In the genomic region with DNA sequence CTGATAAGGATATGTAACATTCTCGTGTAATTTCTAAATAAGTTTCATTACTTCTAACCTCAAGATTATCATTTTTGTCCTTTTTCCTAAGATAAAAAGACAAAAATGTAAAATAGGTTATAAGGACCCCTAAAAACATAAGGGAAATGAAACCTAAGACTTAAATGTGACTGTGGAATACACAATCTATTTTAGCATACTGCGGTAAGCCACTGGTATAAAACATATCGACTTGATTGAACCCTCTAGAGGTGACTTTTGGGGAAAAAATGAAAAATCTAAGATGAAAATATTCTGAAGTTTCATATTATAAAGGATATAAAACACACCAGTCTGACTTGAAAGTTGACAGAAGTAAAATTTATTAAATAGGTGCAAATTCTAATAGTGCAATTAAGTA, we compare ENCODE assay signal across 8 cellular contexts. TPM values are rescaled to one million over a fixed set of nuclear protein-coding genes. Genes with fewer than 3 reads are reported as not detected.
DNase-seq lines count a peak whose midpoint lies in the region; ATAC-seq and TF ChIP-seq lines count a peak whose summit lies in the region.

No MANE protein-coding gene starts in this region.

- H3K4me3 ChIP-seq in CD4-positive, CD25-positive, alpha-beta regulatory T cell (ENCODE audit: low read depth, low read length), result peak overlapping the region; percentile 99
- peak overlapping the region; percentile 76 for H3K4me3 ChIP-seq in HUES64 (ENCODE audit: low read length)
- H3K4me3 ChIP-seq in astrocyte of the cerebellum (ENCODE audit: low read depth, low read length), result peak overlapping the region; percentile 14

- H3K9me3 ChIP-seq in CD4-positive, CD25-positive, alpha-beta regulatory T cell (ENCODE audit: control insufficient read depth in 2 of 2, low read length in 2 of 2), result no peaks in the 10 kb centered on the region
- no peaks in the 10 kb centered on the region for H3K9me3 ChIP-seq in HUES64 (ENCODE audit: insufficient read depth, low read depth, low read length)

- peaks cover 56% of the 10 kb centered on the region for H3K4me1 ChIP-seq in CD4-positive, CD25-positive, alpha-beta regulatory T cell (ENCODE audit: control insufficient read depth, insufficient read depth, low read length, poor library complexity, severe bottlenecking)
- H3K4me1 ChIP-seq in HUES64 (ENCODE audit: insufficient read depth, low read length), result peaks cover 27% of the 10 kb centered on the region

- no peaks in the 10 kb centered on the region for H3K9me3 Mint-ChIP-seq in CD4-positive, CD25-positive, alpha-beta regulatory T cell
- no peaks in the 10 kb centered on the region for H3K9me3 Mint-ChIP-seq in nephron

- H3K27me3 Mint-ChIP-seq in CD4-positive, CD25-positive, alpha-beta regulatory T cell, result no peaks in the 10 kb centered on the region
- no peaks in the 10 kb centered on the region for H3K27me3 Mint-ChIP-seq in nephron (ENCODE audit: low read depth)

- TF ChIP-seq CTCF in astrocyte of the cerebellum (IDR thresholded peaks at IDR 0.05; ENCODE audit: low read depth, low read length, missing control alignments) (no peak), nephron (IDR thresholded peaks at IDR 0.05; ENCODE audit: unreplicated experiment in 3 of 3) (no peak)

- H3K9ac ChIP-seq in HUES64 (ENCODE audit: low read depth, low read length), result no peak overlapping the region

- no peaks in the 10 kb centered on the region for H3K27me3 ChIP-seq in CD4-positive, CD25-positive, alpha-beta regulatory T cell (ENCODE audit: control insufficient read depth, insufficient read depth, low read length)
- H3K27me3 ChIP-seq in HUES64 (ENCODE audit: insufficient read depth, low read length), result no peaks in the 10 kb centered on the region

- H3K4me3 Mint-ChIP-seq in CD4-positive, CD25-positive, alpha-beta regulatory T cell, result peak overlapping the region; percentile 28 to 98 (median 72)
- H3K4me3 Mint-ChIP-seq in nephron, result peak overlapping the region in 2 of 3 experiments; percentile 6 to 22

- no peak overlapping the region for H3K27ac ChIP-seq in CD4-positive, CD25-positive, alpha-beta regulatory T cell (ENCODE audit: insufficient read depth, low read length, poor library complexity, severe bottlenecking)
- no peak overlapping the region for H3K27ac ChIP-seq in HUES64 (ENCODE audit: low read depth, low read length)

- no peak for DNase-seq in CD4-positive, CD25-positive, alpha-beta regulatory T cell
- DNase-seq in astrocyte of the cerebellum (ENCODE audit: low read depth) (no peak), DMS153 (lab: John Stamatoyannopoulos, UW) (no peak), NCI-H2227 (lab: John Stamatoyannopoulos, UW; ENCODE audit: unreplicated experiment) (no peak)
- DNase-seq in stimulated activated CD4-positive, alpha-beta T cell treated with anti-CD3 and anti-CD28 coated beads, Interleukin-4, amount 100 ng/mL, for 4 hours, result no peak

- H3K36me3 Mint-ChIP-seq in CD4-positive, CD25-positive, alpha-beta regulatory T cell, result no peaks in the 10 kb centered on the region
- H3K36me3 Mint-ChIP-seq in nephron (ENCODE audit: low read depth), result no peaks in the 10 kb centered on the region

- no peak overlapping the region for H3K27ac Mint-ChIP-seq in CD4-positive, CD25-positive, alpha-beta regulatory T cell
- no peak overlapping the region for H3K27ac Mint-ChIP-seq in nephron

- 100% methylated on average over 2 of the region's 3 CpGs for WGBS in HUES64

- H3K36me3 ChIP-seq in CD4-positive, CD25-positive, alpha-beta regulatory T cell (ENCODE audit: control insufficient read depth, insufficient read depth, low read length), result no peaks in the 10 kb centered on the region
- H3K36me3 ChIP-seq in HUES64 (ENCODE audit: insufficient read depth, low read length), result 0 out of 2 replicates have a peak, but pooled peaks cover 3% of the 10 kb centered on the region

- no peak for ATAC-seq in CD4-positive, CD25-positive, alpha-beta regulatory T cell (ENCODE audit: low read depth in 2 of 2)
- no peak for ATAC-seq in GM21619 (IDR thresholded peaks at IDR 0.05; ENCODE audit: unreplicated experiment)

- H3K4me1 Mint-ChIP-seq in CD4-positive, CD25-positive, alpha-beta regulatory T cell, result peaks cover 51 to 66% (median 58%) of the 10 kb centered on the region in 4 donors
- H3K4me1 Mint-ChIP-seq in nephron, result peaks cover 8% of the 10 kb centered on the region

- in situ Hi-C loops in astrocyte of the cerebellum (cut with HindIII; ENCODE audit: low sequenced_read_pairs), result no loop called here

RNA-seq across cellular contexts. Expression of a gene that starts 1.9 kb away (rescaled TPM):
- 453 TPM for total RNA-seq in CD4-positive, CD25-positive, alpha-beta regulatory T cell
- polyA plus RNA-seq in CD4-positive, CD25-positive, alpha-beta regulatory T cell, result 10 to 100 TPM; 23.4 to 31.2 (median 24.7) TPM
- 58.1 TPM for polyA plus RNA-seq in HUES64 (2013, experiment 1 of 2)
- 70.3 TPM for polyA plus RNA-seq in HUES64 (2013, experiment 2 of 2)

Comparison
In these comparisons a context has a peak if more than half of its experiments do, and no peak if none do; other contexts are left out.
1. H3K4me3 ChIP-seq: peak in every context shown above with its lines; median percentile 99 in CD4-positive, CD25-positive, alpha-beta regulatory T cell; 76 in HUES64; 14 in astrocyte of the cerebellum.